ENCODE assay signal across 2 cellular contexts in genomic region chr3:87789049-87789448, GRCh38. TPM values are rescaled to one million over a fixed set of nuclear protein-coding genes. Genes with fewer than 3 reads are reported as not detected.
"Had no signal": no experiment of that assay in that cellular context is flagged by ENCODE, and none has a peak within 500 bp of the region (broad histone marks: within the 10 kb centered on the region; RNA-seq: fewer than 3 reads in every experiment).

No MANE protein-coding gene starts in this region.

RNA-seq across cellular contexts. Expression of gene HTR1F, which starts 3.5 kb away (rescaled TPM):
- total RNA-seq: H4, H7 had no signal
